In genomic region chr11:126815111-126815510, GRCh38 we compare ENCODE assay signal across 2 cellular contexts.
TF ChIP-seq lines count a peak whose summit lies in the region.

No MANE protein-coding gene starts in this region.

TF ChIP-seq in SK-N-SH, 30 proteins besides CTCF, POLR2A, EP300 and RAD21 (continued from another document):
- TF ChIP-seq REST (IDR thresholded peaks at IDR 0.05; ENCODE audit: low read depth, low read length) (no peak), JUND (IDR thresholded peaks at IDR 0.05) (0 out of 2 replicates have a peak, but pooled peaks have one; percentile 13)

TF ChIP-seq in SK-N-SH treated with all-trans-retinoic acid at 6 μM for 48 hours, 23 proteins besides CTCF, POLR2A, EP300 and RAD21 (continued from another document):
- TF ChIP-seq CSRNP3 (CRISPR knock-in tag; IDR thresholded peaks at IDR 0.05): no peak
- TF ChIP-seq CSDC2 (CRISPR knock-in tag; IDR thresholded peaks at IDR 0.05): no peak
